Comparison of ENCODE assay signal across 8 cellular contexts in the genomic region with DNA sequence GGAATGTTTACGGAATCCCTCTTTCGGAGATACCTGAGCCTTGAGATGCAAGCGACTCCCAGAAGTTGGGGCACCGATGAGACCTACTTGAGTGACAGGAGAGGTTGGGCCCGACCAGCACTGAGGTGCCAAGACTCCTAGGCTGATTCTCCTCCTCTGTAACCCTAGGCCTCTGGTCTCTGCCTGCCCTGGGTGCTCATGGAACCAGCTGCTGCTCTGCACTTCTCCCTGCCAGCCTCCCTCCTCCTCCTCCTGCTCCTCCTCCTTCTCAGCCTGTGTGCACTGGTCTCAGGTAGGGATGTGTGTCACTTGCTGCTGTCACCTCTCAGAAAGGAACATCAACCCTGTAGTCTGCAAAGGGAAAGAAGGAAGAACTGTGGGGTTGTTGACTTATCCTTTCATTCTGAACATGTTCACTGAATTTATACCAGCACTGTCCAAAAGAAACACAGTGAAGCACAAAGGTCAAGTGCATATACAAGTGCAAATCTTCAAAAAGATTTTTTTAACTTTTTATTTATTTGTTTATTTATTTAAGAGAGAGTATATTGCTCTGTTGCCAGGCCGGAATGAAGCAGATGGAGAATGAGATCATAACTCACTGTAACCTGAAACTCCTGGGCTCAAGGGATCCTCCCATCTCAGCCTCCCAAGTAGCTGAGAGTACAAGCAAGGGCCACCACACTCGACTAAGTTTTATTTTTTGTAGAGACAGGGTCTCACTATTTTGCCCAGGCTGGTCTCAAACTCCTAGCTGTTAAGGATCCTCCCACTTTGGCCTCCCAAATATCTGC. TPM values are rescaled to one million over a fixed set of nuclear protein-coding genes. Genes with fewer than 3 reads are reported as not detected.
A peak's percentile ranks its signal among the peaks of the same experiment; 100 is the strongest.
DNase-seq lines count a peak whose midpoint lies in the region; ATAC-seq and TF ChIP-seq lines count a peak whose summit lies in the region.

No MANE protein-coding gene starts in this region.

- POLR2A ChIA-PET in CD8-positive, alpha-beta T cell (lab: Charles Lee), result interaction anchor here (0.6 to 2.3 kb wide), 6 partner anchors 9 to 228 kb away, joined by 3 to 8 read pairs (median 6); partner anchors contain the start of gene HMGN4

- no peaks in the 10 kb centered on the region for H3K27me3 Mint-ChIP-seq in CD8-positive, alpha-beta T cell (ENCODE audit: low read depth)
- no peaks in the 10 kb centered on the region for H3K27me3 Mint-ChIP-seq in memory B cell

- H3K9me3 ChIP-seq in CD8-positive, alpha-beta T cell (ENCODE audit: low read length), result no peaks in the 10 kb centered on the region
- no peaks in the 10 kb centered on the region for H3K9me3 ChIP-seq in tibial artery

- peaks cover 12% of the 10 kb centered on the region for H3K4me1 ChIP-seq in CD8-positive, alpha-beta T cell (ENCODE audit: insufficient read depth, low read length)
- peaks cover 0 to 13% (median 5%) of the 10 kb centered on the region in 4 donors for H3K4me1 ChIP-seq in tibial artery

- peak overlapping the region; percentile 94 for H3K4me3 ChIP-seq in CD8-positive, alpha-beta T cell (ENCODE audit: low read depth, low read length)
- H3K4me3 ChIP-seq in HFF-Myc (replicated peaks; ENCODE audit: low read depth, low read length) (peak overlapping the region; percentile 61), tibial artery (peak overlapping the region; percentile 68 to 85)

- intact Hi-C loops in CD8-positive, alpha-beta T cell (cut with DNase I, micrococcal nuclease), result loop anchor here (1.0 to 2.0 kb wide), 4 partner anchors 17 to 37 kb away; partner anchors contain the start of genes BTN3A1 (in 2 of the 2) and BTN3A2 (in 1 of the 2)
- intact Hi-C loops in tibial artery (cut with DNase I; ENCODE audit: low total_unique reads), result no loop called here

- H3K4me1 Mint-ChIP-seq in CD8-positive, alpha-beta T cell (ENCODE audit: low read depth), result peaks cover 44% of the 10 kb centered on the region
- peaks cover 31% of the 10 kb centered on the region for H3K4me1 Mint-ChIP-seq in memory B cell

- H3K27ac Mint-ChIP-seq in CD8-positive, alpha-beta T cell, result peak overlapping the region; percentile 95
- H3K27ac Mint-ChIP-seq in memory B cell, result peak overlapping the region; percentile 100

- H3K36me3 Mint-ChIP-seq in CD8-positive, alpha-beta T cell, result peaks cover 16% of the 10 kb centered on the region
- peaks cover 14% of the 10 kb centered on the region for H3K36me3 Mint-ChIP-seq in memory B cell

- DNase-seq in CD8-positive, alpha-beta T cell, result peak in 3 of 7 experiments; percentile 14 to 21 (median 16)
- DNase-seq in HFF-Myc (ENCODE audit: extremely low read depth, low read depth) (peak; percentile 61), RPMI8226 (peak; percentile 74), dedifferentiated amniotic fluid mesenchymal stem cell (ENCODE audit: extremely low spot score) (peak; percentile 38), memory B cell (ENCODE audit: low spot score in 2 of 2) (no peak), tibial artery (no peak), midbrain (lab: John Stamatoyannopoulos, UW) (no peak)

- H3K9me3 Mint-ChIP-seq in CD8-positive, alpha-beta T cell, result no peaks in the 10 kb centered on the region
- H3K9me3 Mint-ChIP-seq in memory B cell, result no peaks in the 10 kb centered on the region

- H3K36me3 ChIP-seq in CD8-positive, alpha-beta T cell (ENCODE audit: insufficient read depth, low read length), result no peaks in the 10 kb centered on the region
- no peaks in the 10 kb centered on the region for H3K36me3 ChIP-seq in tibial artery

- H3K4me3 Mint-ChIP-seq in CD8-positive, alpha-beta T cell, result peak overlapping the region; percentile 98
- peak overlapping the region; percentile 100 for H3K4me3 Mint-ChIP-seq in memory B cell

- no peak for TF ChIP-seq CTCF in CD8-positive, alpha-beta T cell (IDR thresholded peaks at IDR 0.05)
- TF ChIP-seq CTCF in HFF-Myc (IDR thresholded peaks at IDR 0.05; ENCODE audit: low read depth, low read length, missing control alignments) (no peak), tibial artery (IDR thresholded peaks at IDR 0.05) (no peak)

- H3K27ac ChIP-seq in CD8-positive, alpha-beta T cell (ENCODE audit: low read depth, low read length), result peak overlapping the region; percentile 73
- H3K27ac ChIP-seq in tibial artery, result peak overlapping the region; percentile 77 to 82

- CTCF ChIA-PET in CD8-positive, alpha-beta T cell (lab: Charles Lee), result interaction anchor here (1.2 kb wide), 1 partner anchor 43 kb away, joined by 4 read pairs; no protein-coding TSS in a partner anchor

- H3K27me3 ChIP-seq in CD8-positive, alpha-beta T cell (ENCODE audit: insufficient read depth, low read length), result no peaks in the 10 kb centered on the region
- H3K27me3 ChIP-seq in tibial artery, result no peaks in the 10 kb centered on the region

- ATAC-seq in CD8-positive, alpha-beta T cell, result peak; percentile 25
- peak; percentile 12 for ATAC-seq in memory B cell (ENCODE audit: low read depth)
- ATAC-seq in GM21526 (IDR thresholded peaks at IDR 0.05; ENCODE audit: low FRiP score, unreplicated experiment), result no peak

RNA-seq across cellular contexts. Expression of gene BTN2A2, which starts 0.9 kb away (rescaled TPM):
- 10 to 100 TPM; 14.1 to 15.5 TPM for total RNA-seq in CD8-positive, alpha-beta T cell

RNA-seq across cellular contexts. Expression of gene BTN3A1, which starts 18.3 kb away (rescaled TPM):
- 100 to 1,000 TPM in 1 of 2 experiments, 10 to 100 TPM in 1; 97.0 to 104 TPM for total RNA-seq in CD8-positive, alpha-beta T cell

RNA-seq across cellular contexts. Expression of gene BTN3A2, which starts 18.8 kb away (rescaled TPM):
- 10 to 100 TPM; 38.4 to 43.6 TPM for total RNA-seq in CD8-positive, alpha-beta T cell

RNA-seq across cellular contexts. Expression of gene BTN3A3, which starts 56.5 kb away (rescaled TPM):
- total RNA-seq in CD8-positive, alpha-beta T cell, result 10 to 100 TPM; 44.9 to 51.8 TPM

Comparison
In these comparisons a context has a peak if more than half of its experiments do, and no peak if none do; other contexts are left out.
1. DNase-seq: peak in HFF-Myc (single experiment), RPMI8226 (single experiment) and dedifferentiated amniotic fluid mesenchymal stem cell (single experiment); none in memory B cell (0 of 2), tibial artery (0 of 2) and midbrain (single experiment).
2. Peak in every context shown above with its lines, with median percentiles within 50 percentile points of each other: H3K4me3 ChIP-seq.